Comparison of ENCODE assay signal across 29 cellular contexts in the genomic region with DNA sequence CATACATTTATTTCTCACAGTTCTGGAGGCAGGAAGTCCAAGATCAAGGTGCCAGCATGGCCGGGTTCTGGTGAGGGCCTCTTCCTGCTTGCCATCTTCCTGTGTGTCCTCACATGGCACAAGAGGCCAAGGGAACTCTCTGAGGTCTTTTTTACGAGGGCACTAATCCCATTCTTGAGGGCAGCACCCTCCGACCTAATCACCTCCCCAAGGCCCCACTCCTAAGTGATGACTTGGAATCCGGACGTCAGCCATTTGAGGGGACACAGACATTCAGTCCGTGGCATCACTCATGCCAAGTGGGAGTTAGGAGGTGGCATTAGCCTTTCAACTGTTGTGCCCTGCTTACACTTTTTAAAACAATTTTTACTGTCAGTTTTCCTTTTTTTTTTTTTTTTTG.
"Had no signal": no experiment of that assay in that cellular context is flagged by ENCODE, and none has a peak within 500 bp of the region (broad histone marks: within the 10 kb centered on the region; RNA-seq: fewer than 3 reads in every experiment).

No MANE protein-coding gene starts in this region.

- H3K27ac ChIP-seq: adrenal gland, body of pancreas, brain microvascular endothelial cell, breast epithelium, VCaP had no signal

- H3K4me3 ChIP-seq: adrenal gland, body of pancreas, breast epithelium had no signal

- H3K4me1 ChIP-seq: adrenal gland, body of pancreas, breast epithelium had no signal

- DNase-seq: activated B cell treated with CpG ODN at 0.5 μM for 24 hours; activated CD4-positive, alpha-beta memory T cell treated with anti-CD3 and anti-CD28 coated beads for 36 hours; activated CD4-positive, alpha-beta T cell treated with anti-CD3 and anti-CD28 coated beads for 4 hours; activated CD4-positive, alpha-beta T cell treated with anti-CD3 and anti-CD28 coated beads, Interleukin-2, amount 10 ng/mL, durations not matched to agents 24 days and 14 days; activated CD4-positive, alpha-beta T cell treated with anti-CD3 and anti-CD28 coated beads, Interleukin-2, amount 50 U/mL, for 1 hour; activated CD4-positive, alpha-beta T cell treated with anti-CD3 and anti-CD28 coated beads, Interleukin-2, amount 50 U/mL, for 4 hours; activated CD4-positive, CD25-positive, alpha-beta regulatory T cell treated with anti-CD3 and anti-CD28 coated beads, Interleukin-2, amount 50 U/mL, for 72 hours; activated CD8-positive, alpha-beta memory T cell treated with anti-CD3 and anti-CD28 coated beads, Interleukin-2, amount 50 U/mL, for 4 hours; activated CD8-positive, alpha-beta T cell treated with anti-CD3 and anti-CD28 coated beads for 36 hours; activated effector memory CD4-positive, alpha-beta T cell treated with anti-CD3 and anti-CD28 coated beads, Interleukin-2, amount 50 U/mL, for 16 hours; activated gamma-delta T cell treated with Interleukin-2 at 50 U/mL for 16 hours; activated naive CD4-positive, alpha-beta T cell; activated naive CD4-positive, alpha-beta T cell treated with anti-CD3 and anti-CD28 coated beads for 36 hours; activated naive CD4-positive, alpha-beta T cell treated with anti-CD3 and anti-CD28 coated beads, Interleukin-2, amount 50 U/mL, for 16 hours; activated naive CD8-positive, alpha-beta T cell treated with anti-CD3 and anti-CD28 coated beads for 36 hours; activated T-cell treated with anti-CD3 and anti-CD28 coated beads for 4 hours; activated T-cell treated with anti-CD3 and anti-CD28 coated beads, Interleukin-2, amount 50 U/mL, for 1 hour; activated T-cell treated with anti-CD3 and anti-CD28 coated beads, Interleukin-2, amount 50 U/mL, for 4 hours; activated T-cell treated with anti-CD3 and anti-CD28 coated beads, Interleukin-2, amount 50 U/mL, for 72 hours; adrenal gland; amniotic stem cell; aorta; body of pancreas; brain microvascular endothelial cell; central memory CD4-positive, alpha-beta T cell; T-helper 2 cell; T-helper 9 cell had no signal

- H3K9me3 ChIP-seq: body of pancreas had no signal

- H3K27me3 ChIP-seq: adrenal gland, body of pancreas, brain microvascular endothelial cell, breast epithelium had no signal
